Comparison of ENCODE assay signal across 8 cellular contexts in the genomic region with DNA sequence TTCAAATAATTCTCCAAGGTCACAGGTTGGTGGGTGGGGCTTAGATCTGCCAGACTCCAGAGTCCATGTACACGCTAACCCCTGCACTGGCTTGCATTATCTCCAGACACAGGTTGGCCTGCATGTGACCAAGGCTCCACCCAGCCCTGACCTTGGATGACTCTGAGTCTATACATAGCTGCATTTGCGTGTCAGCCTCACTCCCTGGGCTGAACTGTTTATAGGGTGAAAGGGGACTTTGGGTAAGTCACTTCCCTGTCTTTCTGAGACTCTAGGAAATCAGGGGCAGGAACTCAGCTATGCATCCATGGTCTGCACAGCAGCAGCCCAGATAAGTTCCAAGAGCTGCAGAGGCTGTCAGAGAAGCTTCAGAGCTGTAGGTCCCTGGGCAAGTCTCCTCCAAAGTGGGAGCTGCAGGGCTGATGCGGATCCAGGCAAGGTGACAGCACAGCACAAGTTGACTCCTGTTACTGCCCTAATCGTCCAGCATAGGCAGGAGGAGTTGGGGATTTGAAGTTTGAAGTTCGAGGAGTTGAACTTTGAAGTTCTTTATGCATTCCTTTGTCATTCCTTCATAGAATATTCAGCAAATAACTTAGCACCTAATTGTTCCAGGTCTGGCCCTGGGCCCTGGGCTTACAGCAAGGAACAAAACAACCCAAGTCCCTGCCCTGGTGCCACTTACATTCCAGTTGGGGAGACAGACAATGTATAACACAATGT.
DNase-seq lines count a peak whose midpoint lies in the region; ATAC-seq and TF ChIP-seq lines count a peak whose summit lies in the region.

No MANE protein-coding gene starts in this region.

- H3K4me3 ChIP-seq in foreskin fibroblast (ENCODE audit: low read depth in 1 of 2, low read length in 2 of 2) = no peak overlapping the region
- peak overlapping the region in 1 of 5 donors; percentile 7 for H3K4me3 ChIP-seq in subcutaneous abdominal adipose tissue (ENCODE audit: low read depth in 1 of 5, low read length in 5 of 5)

- H3K27me3 ChIP-seq in subcutaneous abdominal adipose tissue (ENCODE audit: control insufficient read depth in 5 of 5, insufficient read depth in 4 of 5, low read length in 5 of 5) = no peaks in the 10 kb centered on the region

- H3K36me3 ChIP-seq in subcutaneous abdominal adipose tissue (ENCODE audit: control insufficient read depth in 5 of 5, insufficient read depth in 5 of 5, low read length in 5 of 5) = peaks cover 0 to 20% (median 4%) of the 10 kb centered on the region in 5 donors

- ATAC-seq in GM18858 (IDR thresholded peaks at IDR 0.05; ENCODE audit: unreplicated experiment) (peak; percentile 22), HG03025 (IDR thresholded peaks at IDR 0.05; ENCODE audit: low FRiP score, unreplicated experiment) (peak; percentile 35), HG02970 (IDR thresholded peaks at IDR 0.05; ENCODE audit: low FRiP score, unreplicated experiment) (no peak), GM21737 (IDR thresholded peaks at IDR 0.05; ENCODE audit: unreplicated experiment) (no peak)

- no peak for TF ChIP-seq CTCF in foreskin fibroblast (IDR thresholded peaks at IDR 0.05; ENCODE audit: low read depth, low read length)

- H3K4me1 ChIP-seq in subcutaneous abdominal adipose tissue (ENCODE audit: control insufficient read depth in 5 of 5, insufficient read depth in 5 of 5, low read length in 5 of 5) = peaks cover 32 to 94% (median 91%) of the 10 kb centered on the region in 5 donors

- peak overlapping the region in 1 of 5 donors; percentile 2 for H3K9ac ChIP-seq in subcutaneous abdominal adipose tissue (ENCODE audit: low read length in 5 of 5)

- H3K27ac ChIP-seq in subcutaneous abdominal adipose tissue (ENCODE audit: low read depth, low read length) = peak overlapping the region; percentile 99

- H3K9me3 ChIP-seq in subcutaneous abdominal adipose tissue (ENCODE audit: control insufficient read depth in 5 of 5, low read length in 5 of 5) = no peaks in the 10 kb centered on the region

- DNase-seq in SIG-M5 treated with dmso at 0.1 percent for 504 hours (lab: John Stamatoyannopoulos, UW; ENCODE audit: unreplicated experiment) (peak; percentile 89), foreskin fibroblast (peak; percentile 57 to 78), midbrain (lab: John Stamatoyannopoulos, UW) (no peak)

Comparison
In these comparisons a context has a peak if more than half of its experiments do, and no peak if none do; other contexts are left out.
1. ATAC-seq: peak in GM18858 (single experiment) and HG03025 (single experiment); none in HG02970 (single experiment) and GM21737 (single experiment).